8 cellular contexts compared by ENCODE assay signal in genomic region chr7:64407148-64407547, GRCh38.
"Had no signal": no experiment of that assay in that cellular context is flagged by ENCODE, and none has a peak within 500 bp of the region (broad histone marks: within the 10 kb centered on the region; RNA-seq: fewer than 3 reads in every experiment).

No MANE protein-coding gene starts in this region.

- H3K27ac ChIP-seq: HL-60 had no signal

- H3K4me1 Mint-ChIP-seq: GM23338 had no signal

- H3K4me3 Mint-ChIP-seq: GM23338, HFFc6 had no signal

- H3K4me3 ChIP-seq: GM23338, HAP-1, K562 had no signal

- H3K9me3 ChIP-seq: HAP-1 had no signal

- H3K36me3 ChIP-seq: HAP-1 had no signal

- H3K4me1 ChIP-seq: HAP-1 had no signal

- DNase-seq: HFFc6, IMR-90, KG1 had no signal

- H3K27ac Mint-ChIP-seq: GM23338, HFFc6 had no signal

- ATAC-seq: GM23338, HCT116, K562 had no signal
